Comparison of ENCODE assay signal across 11 cellular contexts in genomic region chr14:101812071-101812470, GRCh38. TPM values are rescaled to one million over a fixed set of nuclear protein-coding genes. Genes with fewer than 3 reads are reported as not detected.
DNase-seq lines count a peak whose midpoint lies in the region; ATAC-seq and TF ChIP-seq lines count a peak whose summit lies in the region.
"Had no signal": no experiment of that assay in that cellular context is flagged by ENCODE, and none has a peak within 500 bp of the region (broad histone marks: within the 10 kb centered on the region; RNA-seq: fewer than 3 reads in every experiment).

No MANE protein-coding gene starts in this region.

- DNase-seq in mammary epithelial cell (no peak), neural crest cell (ENCODE audit: low read depth, low spot score) (no peak), NOMO-1 treated with dmso at 0.1 percent for 144 hours (lab: John Stamatoyannopoulos, UW; ENCODE audit: unreplicated experiment) (no peak), H4 (ENCODE audit: low spot score) (no peak)
- DNase-seq: DMS53, NCI-H524 had no signal

- dilution Hi-C loops in mammary epithelial cell (cut with HindIII; ENCODE audit: low sequenced_read_pairs), result loop anchor here (5.0 kb wide), 2 partner anchors 45 to 105 kb away; no protein-coding TSS in a partner anchor

- intact Hi-C loops in mammary epithelial cell (cut with micrococcal nuclease), result no loop called here

- TF ChIP-seq CTCF in mammary epithelial cell (conservative IDR thresholded peaks at IDR 0.05 in 1 of 2, IDR thresholded peaks at IDR 0.05 in 1 of 2; ENCODE audit: extremely low read depth in 1 of 2, insufficient read depth in 1 of 2, low read depth in 1 of 2, low read length in 2 of 2), result no peak
- TF ChIP-seq CTCF in neural crest cell (conservative IDR thresholded peaks at IDR 0.05), result no peak

- H3K4me2 ChIP-seq in BLaER1, result peak overlapping the region; percentile 99
- peak overlapping the region; percentile 75 for H3K4me2 ChIP-seq in mammary epithelial cell (ENCODE audit: insufficient read depth, low read depth, low read length)

- H3K9ac ChIP-seq in BLaER1 (peak overlapping the region; percentile 93), mammary epithelial cell (ENCODE audit: insufficient read depth, low read length) (no peak overlapping the region)

- CTCF ChIA-PET in mammary epithelial cell (lab: Charles Lee; ENCODE audit: low non-redundant PET), result no interaction called here

- ATAC-seq in GM19463 (IDR thresholded peaks at IDR 0.05; ENCODE audit: unreplicated experiment) (no peak), HG02884 (IDR thresholded peaks at IDR 0.05; ENCODE audit: unreplicated experiment) (no peak)
- ATAC-seq: left colon had no signal

- no peak overlapping the region for H2AFZ ChIP-seq in mammary epithelial cell (ENCODE audit: low read depth, low read length)

- peaks cover 82% of the 10 kb centered on the region for H3K4me1 ChIP-seq in BLaER1
- peaks cover 4% of the 10 kb centered on the region for H3K4me1 ChIP-seq in mammary epithelial cell (ENCODE audit: insufficient read depth, low read length)

- H3K27ac ChIP-seq in BLaER1 (peak overlapping the region; percentile 96), mammary epithelial cell (ENCODE audit: insufficient read depth, low read depth, low read length) (no peak overlapping the region)

- H3K9me3 Mint-ChIP-seq in IgD-negative memory B cell (no peaks in the 10 kb centered on the region), neural crest cell (no peaks in the 10 kb centered on the region)

- H3K4me3 Mint-ChIP-seq in IgD-negative memory B cell (peak overlapping the region; percentile 69 to 90 (median 80)), neural crest cell (peak overlapping the region; percentile 74)

- WGBS in mammary epithelial cell (ENCODE audit: low coverage, missing lambda C conversion rate), result 86% methylated on average over 11 of the region's 11 CpGs

- H3K27me3 Mint-ChIP-seq in IgD-negative memory B cell, result no peaks in the 10 kb centered on the region
- H3K27me3 Mint-ChIP-seq in neural crest cell (ENCODE audit: low read depth), result no peaks in the 10 kb centered on the region

- H4K20me1 ChIP-seq in BLaER1 (peaks cover 49% of the 10 kb centered on the region), mammary epithelial cell (ENCODE audit: insufficient read depth, low read length) (no peaks in the 10 kb centered on the region)

- H3K4me3 ChIP-seq in BLaER1 (peak overlapping the region; percentile 74), mammary epithelial cell (replicated peaks in 1 of 3; ENCODE audit: insufficient read depth in 1 of 3, low read depth in 2 of 3, low read length in 3 of 3) (no peak overlapping the region)

- no peaks in the 10 kb centered on the region for H3K27me3 ChIP-seq in BLaER1
- H3K27me3 ChIP-seq in mammary epithelial cell (ENCODE audit: insufficient read depth, low read length), result no peaks in the 10 kb centered on the region

- in situ Hi-C loops in mammary epithelial cell (cut with MboI; ENCODE audit: low sequenced_read_pairs in 2 of 2), result no loop called here

- H3K9me3 ChIP-seq in BLaER1 (no peaks in the 10 kb centered on the region), mammary epithelial cell (replicated peaks; ENCODE audit: insufficient read depth, low read length) (no peaks in the 10 kb centered on the region)

- BruUV-seq in mammary epithelial cell (replicated peaks; lab: Mats Ljungman, UMichigan), result no TSS peak

- H3K27ac Mint-ChIP-seq in IgD-negative memory B cell (peak overlapping the region; percentile 69 to 98 (median 87)), neural crest cell (ENCODE audit: unreplicated experiment) (peak overlapping the region; percentile 76)

- H3K79me2 ChIP-seq in mammary epithelial cell (ENCODE audit: insufficient read depth, low read length), result peaks cover 65% of the 10 kb centered on the region

- H3K36me3 ChIP-seq in BLaER1 (peaks cover 48% of the 10 kb centered on the region), mammary epithelial cell (ENCODE audit: insufficient read depth, low read length) (no peaks in the 10 kb centered on the region)

- H3K36me3 Mint-ChIP-seq in IgD-negative memory B cell (peaks cover 6% of the 10 kb centered on the region), neural crest cell (ENCODE audit: low read depth) (peaks cover 3% of the 10 kb centered on the region)

- peaks cover 42 to 48% (median 46%) of the 10 kb centered on the region in 3 donors for H3K4me1 Mint-ChIP-seq in IgD-negative memory B cell
- peaks cover 42% of the 10 kb centered on the region for H3K4me1 Mint-ChIP-seq in neural crest cell

RNA-seq across cellular contexts. Expression of gene PPP2R5C, which starts 50.6 kb away (rescaled TPM):
- 106 TPM for polyA plus RNA-seq in IgD-negative memory B cell
- total RNA-seq in mammary epithelial cell, result 100 to 1,000 TPM in 1 of 2 donors, 10 to 100 TPM in 1; 85.0 to 110 TPM
- 56.4 TPM for polyA plus RNA-seq in mammary epithelial cell
- 105 TPM for polyA minus RNA-seq in mammary epithelial cell
- total RNA-seq in neural crest cell, result 122 and 134 TPM in 2 replicates
- total RNA-seq in H4 (2014; rRNA removed; shearing (Covaris generic)), result 70.7 and 101 TPM in 2 replicates
